1 cellular context compared by ENCODE assay signal in the genomic region with DNA sequence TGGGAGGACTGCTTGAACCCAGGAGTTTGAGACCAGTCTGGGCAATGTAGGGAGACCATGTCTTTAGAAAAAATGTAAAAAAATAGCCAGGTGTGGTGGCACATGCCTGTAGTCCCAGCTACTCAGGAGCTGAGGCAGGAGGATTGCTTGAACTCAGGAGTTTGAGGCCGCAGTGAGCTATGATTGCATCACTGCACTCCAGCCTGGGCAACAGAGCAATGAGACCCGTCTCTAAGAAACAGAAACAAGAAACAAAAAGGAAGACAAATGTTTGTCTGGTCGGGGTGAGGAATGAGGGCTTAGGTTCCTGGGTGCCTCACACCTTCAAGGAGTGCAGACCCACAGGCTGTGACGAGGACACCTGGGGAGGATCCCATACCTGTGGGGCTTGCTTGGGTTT.
TF ChIP-seq lines count a peak whose summit lies in the region.

No MANE protein-coding gene starts in this region.

TF ChIP-seq in HepG2, 621 proteins besides CTCF, POLR2A, EP300 and RAD21 (continued from another document):
- TF ChIP-seq REPIN1 (CRISPR knock-in tag; IDR thresholded peaks at IDR 0.05; ENCODE audit: borderline replicate concordance, low read depth): no peak
- TF ChIP-seq ZNF770 (CRISPR knock-in tag; IDR thresholded peaks at IDR 0.05): peak; percentile 78; the same call in 1 of the 2 replicates
- TF ChIP-seq ZMYM4 (CRISPR knock-in tag; IDR thresholded peaks at IDR 0.05): no peak
- no peak for TF ChIP-seq RARA (CRISPR knock-in tag; IDR thresholded peaks at IDR 0.05)
- TF ChIP-seq ZNF777 (CRISPR knock-in tag; IDR thresholded peaks at IDR 0.05): no peak
- no peak for TF ChIP-seq SALL1 (CRISPR knock-in tag; IDR thresholded peaks at IDR 0.05)
- TF ChIP-seq, protein P1, sequence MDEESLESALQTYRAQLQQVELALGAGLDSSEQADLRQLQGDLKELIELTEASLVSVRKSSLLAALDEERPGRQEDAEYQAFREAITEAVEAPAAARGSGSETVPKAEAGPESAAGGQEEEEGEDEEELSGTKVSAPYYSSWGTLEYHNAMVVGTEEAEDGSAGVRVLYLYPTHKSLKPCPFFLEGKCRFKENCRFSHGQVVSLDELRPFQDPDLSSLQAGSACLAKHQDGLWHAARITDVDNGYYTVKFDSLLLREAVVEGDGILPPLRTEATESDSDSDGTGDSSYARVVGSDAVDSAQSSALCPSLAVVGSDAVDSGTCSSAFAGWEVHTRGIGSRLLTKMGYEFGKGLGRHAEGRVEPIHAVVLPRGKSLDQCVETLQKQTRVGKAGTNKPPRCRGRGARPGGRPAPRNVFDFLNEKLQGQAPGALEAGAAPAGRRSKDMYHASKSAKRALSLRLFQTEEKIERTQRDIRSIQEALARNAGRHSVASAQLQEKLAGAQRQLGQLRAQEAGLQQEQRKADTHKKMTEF (CRISPR knock-in tag; IDR thresholded peaks at IDR 0.05): no peak
- TF ChIP-seq MAX (IDR thresholded peaks at IDR 0.05): 0 out of 2 replicates have a peak, but pooled peaks have one; percentile 5
- peak; percentile 85 for TF ChIP-seq CEBPB (IDR thresholded peaks at IDR 0.05; ENCODE audit: borderline replicate concordance, low read depth, low read length)
- no peak for TF ChIP-seq HNRNPLL (IDR thresholded peaks at IDR 0.05; ENCODE audit: low read depth, low read length, poor library complexity, severe bottlenecking)
- no peak for TF ChIP-seq GATA4 (IDR thresholded peaks at IDR 0.05; ENCODE audit: borderline replicate concordance, low read depth)
- 0 out of 2 replicates have a peak, but pooled peaks have one; percentile 19 for TF ChIP-seq ATF7 (IDR thresholded peaks at IDR 0.05)
- no peak for TF ChIP-seq ATF7 (CRISPR knock-in tag; IDR thresholded peaks at IDR 0.05)
- TF ChIP-seq ZNF33A (CRISPR knock-in tag; IDR thresholded peaks at IDR 0.05; ENCODE audit: borderline replicate concordance): no peak
- TF ChIP-seq TAF15 (IDR thresholded peaks at IDR 0.05; ENCODE audit: low read depth, low read length, poor library complexity, severe bottlenecking): no peak
- TF ChIP-seq HOXA5 (CRISPR knock-in tag; IDR thresholded peaks at IDR 0.05): no peak
TF ChIP-seq in HepG2: peak in this region for 7.
